ENCODE assay signal across 13 cellular contexts in genomic region chr6:47484616-47485015, GRCh38. TPM values are rescaled to one million over a fixed set of nuclear protein-coding genes. Genes with fewer than 3 reads are reported as not detected.
A peak's percentile ranks its signal among the peaks of the same experiment; 100 is the strongest.
DNase-seq lines count a peak whose midpoint lies in the region; ATAC-seq and TF ChIP-seq lines count a peak whose summit lies in the region.
"Had no signal": no experiment of that assay in that cellular context is flagged by ENCODE, and none has a peak within 500 bp of the region (broad histone marks: within the 10 kb centered on the region; RNA-seq: fewer than 3 reads in every experiment).

No MANE protein-coding gene starts in this region.

- peaks cover 68% of the 10 kb centered on the region for H4K20me1 ChIP-seq in SK-N-SH (ENCODE audit: insufficient read depth)

- H3K36me3 ChIP-seq in SK-N-SH (replicated peaks in 1 of 2; ENCODE audit: control insufficient read depth in 1 of 2, insufficient read depth in 2 of 2, low read length in 1 of 2), result no peaks in the 10 kb centered on the region
- H3K36me3 ChIP-seq: adrenal gland, esophagus squamous epithelium had no signal

- DNase-seq in NCI-H146 (lab: John Stamatoyannopoulos, UW) (peak; percentile 7), NCI-H146 treated with DMSO at 0.1 percent for 48 hours (lab: John Stamatoyannopoulos, UW; ENCODE audit: unreplicated experiment) (no peak), SK-N-SH (no peak), fibroblast of the aortic adventitia (ENCODE audit: low read depth) (peak; percentile 63), ecto neural progenitor cell (ENCODE audit: low spot score) (no peak), cerebellum (ENCODE audit: low spot score) (no peak)
- no peak for DNase-seq in stimulated activated effector memory CD8-positive, alpha-beta T cell treated with anti-CD3 and anti-CD28 coated beads, Interleukin-12 subunit alpha, Interleukin-12 subunit beta, amount 100 ng/mL, for 72 hours (ENCODE audit: low spot score in 2 of 2)
- DNase-seq: activated CD4-positive, alpha-beta memory T cell treated with anti-CD3 and anti-CD28 coated beads, Interleukin-2, amount 10 ng/mL, durations not matched to agents 7 days and 5 days; adrenal gland; esophagus squamous epithelium; NCI-H2171 treated with DMSO at 0.1 percent for 48 hours had no signal

- H3K9me3 ChIP-seq in SK-N-SH, result no peaks in the 10 kb centered on the region; the same call in 1 of the 2 replicates
- H3K9me3 ChIP-seq: adrenal gland, esophagus squamous epithelium had no signal

- H2AFZ ChIP-seq in SK-N-SH (ENCODE audit: low read depth), result no peak overlapping the region

- TF ChIP-seq RAD21 in SK-N-SH (IDR thresholded peaks at IDR 0.05; ENCODE audit: low read length), result no peak

- no peaks in the 10 kb centered on the region for H3F3A ChIP-seq in SK-N-SH (replicated peaks; ENCODE audit: insufficient read depth)

- peaks cover 53% of the 10 kb centered on the region for H3K4me1 Mint-ChIP-seq in stimulated activated effector memory CD8-positive, alpha-beta T cell treated with anti-CD3 and anti-CD28 coated beads, Interleukin-12 subunit alpha, Interleukin-12 subunit beta, amount 100 ng/mL, for 72 hours

- TF ChIP-seq CTCF in SK-N-SH (IDR thresholded peaks at IDR 0.05), result no peak
- no peak for TF ChIP-seq CTCF in fibroblast of the aortic adventitia (IDR thresholded peaks at IDR 0.05; ENCODE audit: insufficient read depth, low read length)

- H3K9me3 Mint-ChIP-seq in stimulated activated effector memory CD8-positive, alpha-beta T cell treated with anti-CD3 and anti-CD28 coated beads, Interleukin-12 subunit alpha, Interleukin-12 subunit beta, amount 100 ng/mL, for 72 hours, result no peaks in the 10 kb centered on the region
- H3K9me3 Mint-ChIP-seq: activated CD4-positive, alpha-beta memory T cell treated with anti-CD3 and anti-CD28 coated beads, Interleukin-2, amount 10 ng/mL, durations not matched to agents 7 days and 5 days had no signal

- peaks cover 2 to 11% of the 10 kb centered on the region in 2 experiments; a peak in 3 of 4 replicates for H3K4me1 ChIP-seq in SK-N-SH (ENCODE audit: control insufficient read depth in 1 of 2, insufficient read depth in 2 of 2, low read depth in 1 of 2, low read length in 1 of 2)

- 0 out of 2 replicates have a peak overlapping the region, but pooled peaks have one; percentile 25 for H3K4me2 ChIP-seq in SK-N-SH

- H3K27me3 ChIP-seq in SK-N-SH (ENCODE audit: insufficient read depth), result no peaks in the 10 kb centered on the region
- H3K27me3 ChIP-seq: adrenal gland, esophagus squamous epithelium had no signal

- H3K36me3 Mint-ChIP-seq in stimulated activated effector memory CD8-positive, alpha-beta T cell treated with anti-CD3 and anti-CD28 coated beads, Interleukin-12 subunit alpha, Interleukin-12 subunit beta, amount 100 ng/mL, for 72 hours, result no peaks in the 10 kb centered on the region

- H3K4me3 Mint-ChIP-seq in stimulated activated effector memory CD8-positive, alpha-beta T cell treated with anti-CD3 and anti-CD28 coated beads, Interleukin-12 subunit alpha, Interleukin-12 subunit beta, amount 100 ng/mL, for 72 hours, result no peak overlapping the region
- H3K4me3 Mint-ChIP-seq: activated CD4-positive, alpha-beta memory T cell treated with anti-CD3 and anti-CD28 coated beads, Interleukin-2, amount 10 ng/mL, durations not matched to agents 7 days and 5 days had no signal

- TF ChIP-seq EP300 in SK-N-SH (IDR thresholded peaks at IDR 0.05; ENCODE audit: borderline replicate concordance in 1 of 2, low read depth in 1 of 2, low read length in 1 of 2), result no peak

- POLR2A ChIA-PET in SK-N-SH (lab: Yijun Ruan, JAX), result no interaction called here

- no peak overlapping the region for H3K9ac ChIP-seq in SK-N-SH

- H3K9me2 ChIP-seq in SK-N-SH, result no peaks in the 10 kb centered on the region

- CTCF ChIA-PET in SK-N-SH (lab: Yijun Ruan, JAX), result interaction anchor here (1.5 kb wide), 1 partner anchor 9 kb away, joined by 3 read pairs; no protein-coding TSS in a partner anchor

- H3K4me3 ChIP-seq in SK-N-SH (ENCODE audit: low read depth in 2 of 2, low read length in 1 of 2) (no peak overlapping the region), fibroblast of the aortic adventitia (ENCODE audit: low read depth, low read length) (no peak overlapping the region)
- H3K4me3 ChIP-seq: adrenal gland, esophagus squamous epithelium, skin epidermis had no signal

- 74% methylated on average over 3 of the region's 3 CpGs for WGBS in SK-N-SH (ENCODE audit: low lambda C conversion rate)

- H3K79me2 ChIP-seq in SK-N-SH (ENCODE audit: insufficient read depth), result peaks cover 77% of the 10 kb centered on the region

- no peak overlapping the region; a peak in 1 of 4 replicates for H3K27ac ChIP-seq in SK-N-SH (ENCODE audit: low read depth in 2 of 2, low read length in 1 of 2)

- no peak for ATAC-seq in stimulated activated effector memory CD8-positive, alpha-beta T cell treated with anti-CD3 and anti-CD28 coated beads, Interleukin-12 subunit alpha, Interleukin-12 subunit beta, amount 100 ng/mL, for 72 hours
- no peak for ATAC-seq in GM18519 (IDR thresholded peaks at IDR 0.05; ENCODE audit: low FRiP score, unreplicated experiment)

- peak overlapping the region; percentile 26 for H3K27ac Mint-ChIP-seq in stimulated activated effector memory CD8-positive, alpha-beta T cell treated with anti-CD3 and anti-CD28 coated beads, Interleukin-12 subunit alpha, Interleukin-12 subunit beta, amount 100 ng/mL, for 72 hours
- H3K27ac Mint-ChIP-seq: activated CD4-positive, alpha-beta memory T cell treated with anti-CD3 and anti-CD28 coated beads, Interleukin-2, amount 10 ng/mL, durations not matched to agents 7 days and 5 days had no signal

TF ChIP-seq in SK-N-SH, 30 proteins besides CTCF, POLR2A, EP300 and RAD21:
- TF ChIP-seq POLR2AphosphoS5 (IDR thresholded peaks at IDR 0.05; ENCODE audit: low read depth, low read length) (no peak), FOXM1 (IDR thresholded peaks at IDR 0.05; ENCODE audit: low read depth) (no peak), USF2 (IDR thresholded peaks at IDR 0.05; ENCODE audit: borderline replicate concordance, low read depth, low read length) (no peak), FOSL2 (IDR thresholded peaks at IDR 0.05; ENCODE audit: borderline replicate concordance, low read depth) (peak; percentile 56; the same call in 1 of the 2 replicates), JUND (IDR thresholded peaks at IDR 0.05) (0 out of 2 replicates have a peak, but pooled peaks have one; percentile 11)
- TF ChIP-seq, protein P1, sequence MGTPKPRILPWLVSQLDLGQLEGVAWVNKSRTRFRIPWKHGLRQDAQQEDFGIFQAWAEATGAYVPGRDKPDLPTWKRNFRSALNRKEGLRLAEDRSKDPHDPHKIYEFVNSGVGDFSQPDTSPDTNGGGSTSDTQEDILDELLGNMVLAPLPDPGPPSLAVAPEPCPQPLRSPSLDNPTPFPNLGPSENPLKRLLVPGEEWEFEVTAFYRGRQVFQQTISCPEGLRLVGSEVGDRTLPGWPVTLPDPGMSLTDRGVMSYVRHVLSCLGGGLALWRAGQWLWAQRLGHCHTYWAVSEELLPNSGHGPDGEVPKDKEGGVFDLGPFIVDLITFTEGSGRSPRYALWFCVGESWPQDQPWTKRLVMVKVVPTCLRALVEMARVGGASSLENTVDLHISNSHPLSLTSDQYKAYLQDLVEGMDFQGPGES (IDR thresholded peaks at IDR 0.05; ENCODE audit: low read depth, low read length), result no peak

RNA-seq across cellular contexts. Expression of gene CD2AP, which starts 7.0 kb away (rescaled TPM):
- 1.6 and 2.3 TPM in 2 replicates for polyA plus RNA-seq in SK-N-SH (2012; rRNA removed)
- polyA plus RNA-seq in SK-N-SH (2012; cell fraction: cytosol; rRNA removed), result 2.7 and 4.1 TPM in 2 replicates
- 1.3 and 2.5 TPM in 2 replicates for polyA plus RNA-seq in SK-N-SH (2012; cell fraction: nucleus; rRNA removed)
- total RNA-seq in fibroblast of the aortic adventitia (ENCODE audit: low replicate concordance) (33.3 and 41.2 TPM in 2 replicates), cerebellum (20.2 TPM)

Comparison
In these comparisons a context has a peak if more than half of its experiments do, and no peak if none do; other contexts are left out.
1. DNase-seq: peak in NCI-H146 (single experiment) and fibroblast of the aortic adventitia (single experiment); none in NCI-H146 treated with DMSO at 0.1 percent for 48 hours (single experiment), SK-N-SH (single experiment), stimulated activated effector memory CD8-positive, alpha-beta T cell treated with anti-CD3 and anti-CD28 coated beads, Interleukin-12 subunit alpha, Interleukin-12 subunit beta, amount 100 ng/mL, for 72 hours (0 of 2), ecto neural progenitor cell (single experiment) and cerebellum (single experiment).